8 cellular contexts compared by ENCODE assay signal in genomic region chr22:30423959-30424380, GRCh38. TPM values are rescaled to one million over a fixed set of nuclear protein-coding genes. Genes with fewer than 3 reads are reported as not detected.
A peak's percentile ranks its signal among the peaks of the same experiment; 100 is the strongest.
DNase-seq lines count a peak whose midpoint lies in the region; ATAC-seq and TF ChIP-seq lines count a peak whose summit lies in the region.

No MANE protein-coding gene starts in this region.

- H3K4me1 ChIP-seq in mucosa of stomach (ENCODE audit: control insufficient read depth, insufficient read depth, low read length), result peaks cover 64% of the 10 kb centered on the region

- no peaks in the 10 kb centered on the region for H3K36me3 ChIP-seq in mucosa of stomach (ENCODE audit: control insufficient read depth, insufficient read depth, low read length)

- DNase-seq in DMS79 (lab: John Stamatoyannopoulos, UW), result peak; percentile 95
- peak; percentile 98 for DNase-seq in KG1 (lab: John Stamatoyannopoulos, UW)
- peak; percentile 98 for DNase-seq in activated T-cell treated with anti-CD3 and anti-CD28 coated beads, Interleukin-2, amount 50 U/mL, for 48 hours
- peak; percentile 90 to 92 for DNase-seq in stimulated activated CD8-positive, alpha-beta memory T cell treated with anti-CD3 and anti-CD28 coated beads, Interleukin-7, amount 100 ng/mL, for 1 hour (ENCODE audit: low read depth in 2 of 2)

- peak overlapping the region; percentile 33 for H3K4me3 ChIP-seq in mucosa of stomach (ENCODE audit: low read length)

- ATAC-seq in GM21737 (IDR thresholded peaks at IDR 0.05; ENCODE audit: unreplicated experiment), result peak; percentile 76
- peak; percentile 89 for ATAC-seq in esophagus mucosa

- no peaks in the 10 kb centered on the region for H3K27me3 ChIP-seq in mucosa of stomach (ENCODE audit: control insufficient read depth, insufficient read depth, low read length)

- H3K9ac ChIP-seq in mucosa of stomach (ENCODE audit: low read length), result peak overlapping the region; percentile 80

- H3K9me3 ChIP-seq in mucosa of stomach (ENCODE audit: control insufficient read depth, low read length), result no peaks in the 10 kb centered on the region

TF ChIP-seq in PFSK-1, 5 proteins besides CTCF, POLR2A, EP300 and RAD21:
- TF ChIP-seq POLR2AphosphoS5 (IDR thresholded peaks at IDR 0.05; ENCODE audit: low read depth, low read length) (peak; percentile 64), FOXP2 (optimal IDR thresholded peaks at IDR 0.05; ENCODE audit: borderline replicate concordance, extremely low read depth, extremely low read length, insufficient read depth) (peak; percentile 88), TAF1 (IDR thresholded peaks at IDR 0.05; ENCODE audit: borderline replicate concordance, insufficient read depth, low read length) (peak; percentile 60; the same call in 1 of the 2 replicates), REST (IDR thresholded peaks at IDR 0.05; ENCODE audit: insufficient read depth in 1 of 2, low read depth in 2 of 2, low read length in 2 of 2) (no peak; a peak in 1 of 4 replicates), SIN3A (IDR thresholded peaks at IDR 0.05; ENCODE audit: borderline replicate concordance, insufficient read depth, low read length) (no peak)
TF ChIP-seq in PFSK-1: peak in this region for 3.

RNA-seq across cellular contexts. Expression of gene MTFP1, which starts 1.6 kb away (rescaled TPM):
- polyA plus RNA-seq in PFSK-1 (2012; ENCODE audit: insufficient read length, low read depth), result 48.7 TPM
- 14.1 TPM for total RNA-seq in esophagus mucosa

RNA-seq across cellular contexts. Expression of gene SEC14L2, which starts 27.2 kb away (rescaled TPM):
- polyA plus RNA-seq in PFSK-1 (2012; ENCODE audit: insufficient read length, low read depth), result 5.4 TPM
- 19.9 TPM for total RNA-seq in esophagus mucosa

RNA-seq across cellular contexts. Expression of gene RNF215, which starts 36.8 kb away (rescaled TPM):
- 30.1 TPM for polyA plus RNA-seq in PFSK-1 (2012; ENCODE audit: insufficient read length, low read depth)
- total RNA-seq in esophagus mucosa, result 4.8 TPM

RNA-seq across cellular contexts. Expression of gene SEC14L3, which starts 47.8 kb away (rescaled TPM):
- polyA plus RNA-seq in PFSK-1 (2012; ENCODE audit: insufficient read length, low read depth), result not detected
- not detected for total RNA-seq in esophagus mucosa

Comparison
In these comparisons a context has a peak if more than half of its experiments do, and no peak if none do; other contexts are left out.
1. Peak in every context shown above with its lines: DNase-seq, ATAC-seq and H3K4me3 ChIP-seq.